12 cellular contexts compared by ENCODE assay signal in the genomic region with DNA sequence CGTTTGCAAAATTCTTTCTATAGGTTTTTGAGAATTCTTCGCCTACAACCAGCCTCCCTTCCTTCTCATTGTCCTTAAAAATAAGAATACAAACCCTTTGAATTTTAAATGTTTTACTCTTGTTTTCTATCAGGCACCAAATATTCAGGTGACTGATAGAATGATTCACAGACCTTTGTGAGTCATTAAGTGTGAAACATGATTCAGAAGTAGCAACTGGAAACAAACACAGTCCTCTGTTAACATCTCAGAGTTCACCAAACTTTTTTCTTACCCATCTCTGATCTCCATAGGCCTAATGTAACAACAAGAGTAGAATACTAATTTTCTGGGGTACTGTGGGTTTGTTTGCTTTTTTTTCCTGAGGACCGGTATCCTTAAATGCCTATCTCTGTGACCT.
DNase-seq lines count a peak whose midpoint lies in the region; ATAC-seq and TF ChIP-seq lines count a peak whose summit lies in the region.
"Had no signal": no experiment of that assay in that cellular context is flagged by ENCODE, and none has a peak within 500 bp of the region (broad histone marks: within the 10 kb centered on the region; RNA-seq: fewer than 3 reads in every experiment).

No MANE protein-coding gene starts in this region.

- peaks cover 20% of the 10 kb centered on the region for H3K36me3 Mint-ChIP-seq in activated T-cell treated with anti-CD3 and anti-CD28 coated beads, Interleukin-2, amount 50 U/mL, for 24 hours (ENCODE audit: low read depth)

- TF ChIP-seq POLR2A in esophagus squamous epithelium (IDR thresholded peaks at IDR 0.05): no peak

- H4K20me1 ChIP-seq in fibroblast of lung (ENCODE audit: control insufficient read depth, extremely low read depth, insufficient read depth, low read length): no peaks in the 10 kb centered on the region

- no peak overlapping the region for H3K4me2 ChIP-seq in fibroblast of lung (ENCODE audit: extremely low read depth, insufficient read depth, low read length)

- H3K27ac ChIP-seq in fibroblast of lung (ENCODE audit: insufficient read depth, low read length): no peak overlapping the region
- H3K27ac ChIP-seq in esophagus squamous epithelium: no peak overlapping the region
- H3K27ac ChIP-seq: pancreas had no signal

- H3K4me1 ChIP-seq in fibroblast of lung (ENCODE audit: control insufficient read depth, extremely low read depth, insufficient read depth, low read length) (no peaks in the 10 kb centered on the region), esophagus squamous epithelium (no peaks in the 10 kb centered on the region)

- H3K9me3 Mint-ChIP-seq in activated T-cell treated with anti-CD3 and anti-CD28 coated beads, Interleukin-2, amount 50 U/mL, for 24 hours: no peaks in the 10 kb centered on the region
- H3K9me3 Mint-ChIP-seq in stimulated activated naive CD8-positive, alpha-beta T cell treated with anti-CD3 and anti-CD28 coated beads, Interleukin-15, amount 100 ng/mL, for 72 hours: no peaks in the 10 kb centered on the region
- H3K9me3 Mint-ChIP-seq: type B pancreatic cell had no signal

- no peak for DNase-seq in activated T-cell treated with anti-CD3 and anti-CD28 coated beads, Interleukin-2, amount 50 U/mL, for 24 hours
- DNase-seq in activated T-cell treated with anti-CD3 and anti-CD28 coated beads for 4 hours (no peak), RPMI7951 (ENCODE audit: low read depth) (peak; percentile 10), fibroblast of lung (ENCODE audit: low read depth in 2 of 2) (peak; percentile 18 to 74), esophagus squamous epithelium (lab: John Stamatoyannopoulos, UW) (no peak), NCI-H524 (lab: John Stamatoyannopoulos, UW) (no peak)
- DNase-seq in stimulated activated naive CD8-positive, alpha-beta T cell treated with anti-CD3 and anti-CD28 coated beads, Interleukin-15, amount 100 ng/mL, for 72 hours: no peak
- DNase-seq: AML-193, NCI-H446 treated with DMSO at 0.1 percent for 48 hours, pancreas had no signal

- intact Hi-C loops in esophagus squamous epithelium (cut with DNase I): no loop called here

- no peak overlapping the region for H2AFZ ChIP-seq in fibroblast of lung (ENCODE audit: low read length)

- no peak overlapping the region for H3K9ac ChIP-seq in fibroblast of lung (ENCODE audit: insufficient read depth, low read length)

- H3K4me3 Mint-ChIP-seq in activated T-cell treated with anti-CD3 and anti-CD28 coated beads, Interleukin-2, amount 50 U/mL, for 24 hours: no peak overlapping the region
- H3K4me3 Mint-ChIP-seq in stimulated activated naive CD8-positive, alpha-beta T cell treated with anti-CD3 and anti-CD28 coated beads, Interleukin-15, amount 100 ng/mL, for 72 hours: no peak overlapping the region
- H3K4me3 Mint-ChIP-seq: type B pancreatic cell had no signal

- peaks cover 23% of the 10 kb centered on the region for H3K4me1 Mint-ChIP-seq in activated T-cell treated with anti-CD3 and anti-CD28 coated beads, Interleukin-2, amount 50 U/mL, for 24 hours (ENCODE audit: low read depth)
- H3K4me1 Mint-ChIP-seq in stimulated activated naive CD8-positive, alpha-beta T cell treated with anti-CD3 and anti-CD28 coated beads, Interleukin-15, amount 100 ng/mL, for 72 hours: peaks cover 18% of the 10 kb centered on the region

- no peaks in the 10 kb centered on the region for H3K79me2 ChIP-seq in fibroblast of lung (ENCODE audit: control insufficient read depth, insufficient read depth, low read length)

- H3K36me3 ChIP-seq in fibroblast of lung (ENCODE audit: control insufficient read depth, insufficient read depth, low read length): no peaks in the 10 kb centered on the region
- no peaks in the 10 kb centered on the region for H3K36me3 ChIP-seq in esophagus squamous epithelium
- H3K36me3 ChIP-seq: pancreas had no signal

- H3K27ac Mint-ChIP-seq in activated T-cell treated with anti-CD3 and anti-CD28 coated beads, Interleukin-2, amount 50 U/mL, for 24 hours: peak overlapping the region; percentile 38
- peak overlapping the region in 1 of 2 donors; percentile 49 for H3K27ac Mint-ChIP-seq in stimulated activated naive CD8-positive, alpha-beta T cell treated with anti-CD3 and anti-CD28 coated beads, Interleukin-15, amount 100 ng/mL, for 72 hours
- H3K27ac Mint-ChIP-seq: type B pancreatic cell had no signal

- no peaks in the 10 kb centered on the region for H3K27me3 Mint-ChIP-seq in activated T-cell treated with anti-CD3 and anti-CD28 coated beads, Interleukin-2, amount 50 U/mL, for 24 hours
- no peaks in the 10 kb centered on the region for H3K27me3 Mint-ChIP-seq in stimulated activated naive CD8-positive, alpha-beta T cell treated with anti-CD3 and anti-CD28 coated beads, Interleukin-15, amount 100 ng/mL, for 72 hours
- H3K27me3 Mint-ChIP-seq: type B pancreatic cell had no signal

- no peak overlapping the region for H3K4me3 ChIP-seq in fibroblast of lung (replicated peaks in 1 of 4; ENCODE audit: control extremely low read depth in 1 of 4, insufficient read depth in 1 of 4, low read depth in 3 of 4, low read length in 4 of 4)
- H3K4me3 ChIP-seq in esophagus squamous epithelium: no peak overlapping the region
- H3K4me3 ChIP-seq: pancreas had no signal

- TF ChIP-seq CTCF in fibroblast of lung (conservative IDR thresholded peaks at IDR 0.05 in 1 of 2, IDR thresholded peaks at IDR 0.05 in 1 of 2; ENCODE audit: low read depth in 1 of 2, low read length in 2 of 2) (no peak), esophagus squamous epithelium (IDR thresholded peaks at IDR 0.05) (no peak)

- no peaks in the 10 kb centered on the region for H3K9me3 ChIP-seq in fibroblast of lung (ENCODE audit: control insufficient read depth, insufficient read depth, low read depth, low read length)
- no peaks in the 10 kb centered on the region for H3K9me3 ChIP-seq in esophagus squamous epithelium
- H3K9me3 ChIP-seq: pancreas had no signal

- ATAC-seq in stimulated activated naive CD8-positive, alpha-beta T cell treated with anti-CD3 and anti-CD28 coated beads, Interleukin-15, amount 100 ng/mL, for 72 hours: peak; percentile 89
- ATAC-seq in GM18519 (IDR thresholded peaks at IDR 0.05; ENCODE audit: low FRiP score, unreplicated experiment): no peak

- 60 to 61% methylated on average over 3 of the region's 3 CpGs for WGBS in esophagus squamous epithelium, 2 donors

- H3K27me3 ChIP-seq in fibroblast of lung (ENCODE audit: control insufficient read depth, insufficient read depth, low read length): no peaks in the 10 kb centered on the region
- no peaks in the 10 kb centered on the region for H3K27me3 ChIP-seq in esophagus squamous epithelium
- H3K27me3 ChIP-seq: pancreas had no signal

Comparison
In these comparisons a context has a peak if more than half of its experiments do, and no peak if none do; other contexts are left out.
1. DNase-seq: peak in RPMI7951 (single experiment) and fibroblast of lung (2 of 2); none in activated T-cell treated with anti-CD3 and anti-CD28 coated beads, Interleukin-2, amount 50 U/mL, for 24 hours (single experiment), activated T-cell treated with anti-CD3 and anti-CD28 coated beads for 4 hours (single experiment), stimulated activated naive CD8-positive, alpha-beta T cell treated with anti-CD3 and anti-CD28 coated beads, Interleukin-15, amount 100 ng/mL, for 72 hours (0 of 2), esophagus squamous epithelium (single experiment) and NCI-H524 (0 of 2).